1 cellular context compared by ENCODE assay signal in genomic region chr12:6998708-6999451, GRCh38.
TF ChIP-seq lines count a peak whose summit lies in the region.

No MANE protein-coding gene starts in this region.

TF ChIP-seq in HCT116, 20 proteins besides CTCF, POLR2A, EP300 and RAD21:
- TF ChIP-seq JUND (IDR thresholded peaks at IDR 0.05) (peak; percentile 49), CBX3 (IDR thresholded peaks at IDR 0.05; ENCODE audit: low read depth) (no peak), ZNF274 (IDR thresholded peaks at IDR 0.05; ENCODE audit: low read depth, low read length) (no peak), YY1 (IDR thresholded peaks at IDR 0.05; ENCODE audit: extremely low read depth, insufficient replicate concordance, low read depth, low read length) (no peak), FOSL1 (IDR thresholded peaks at IDR 0.05; ENCODE audit: low read depth) (peak; percentile 67), SP1 (IDR thresholded peaks at IDR 0.05; ENCODE audit: low read depth) (peak; percentile 55), SRF (IDR thresholded peaks at IDR 0.05; ENCODE audit: low read depth) (no peak), EGR1 (IDR thresholded peaks at IDR 0.05; ENCODE audit: low read depth) (no peak), ATF3 (IDR thresholded peaks at IDR 0.05) (no peak), EZH2 (IDR thresholded peaks at IDR 0.05) (no peak), SIN3A (IDR thresholded peaks at IDR 0.05; ENCODE audit: low read depth) (no peak), ELF1 (IDR thresholded peaks at IDR 0.05; ENCODE audit: borderline replicate concordance, low read depth) (no peak), EZH2phosphoT487 (IDR thresholded peaks at IDR 0.05; ENCODE audit: borderline replicate concordance) (no peak), POLR2AphosphoS5 (IDR thresholded peaks at IDR 0.05; ENCODE audit: low read depth, low read length) (no peak), CEBPB (IDR thresholded peaks at IDR 0.05; ENCODE audit: low read depth) (peak; percentile 72), MAX (IDR thresholded peaks at IDR 0.05) (peak; percentile 51), REST (IDR thresholded peaks at IDR 0.05; ENCODE audit: low read depth) (no peak), ZBTB33 (IDR thresholded peaks at IDR 0.05; ENCODE audit: extremely low read depth, insufficient replicate concordance, low read length) (no peak), ZFX (IDR thresholded peaks at IDR 0.05) (no peak), TCF7L2 (IDR thresholded peaks at IDR 0.05; ENCODE audit: borderline replicate concordance, extremely low read depth, insufficient read depth, insufficient read length) (peak; percentile 65)
